ENCODE assay signal across 2 cellular contexts in genomic region chr17:4945176-4945943, GRCh38.
TF ChIP-seq lines count a peak whose summit lies in the region.

No MANE protein-coding gene starts in this region.

TF ChIP-seq in GM12891, 5 proteins besides CTCF, POLR2A, EP300 and RAD21:
- peak; percentile 87; the same call in 1 of the 2 replicates for TF ChIP-seq POU2F2 (IDR thresholded peaks at IDR 0.05; ENCODE audit: low read depth, low read length)
- no peak for TF ChIP-seq SPI1 (IDR thresholded peaks at IDR 0.05; ENCODE audit: low read depth, low read length)
- TF ChIP-seq PAX5 (IDR thresholded peaks at IDR 0.05; ENCODE audit: insufficient read depth, low read length, severe bottlenecking): no peak
- peak; percentile 34 for TF ChIP-seq POLR2AphosphoS5 (IDR thresholded peaks at IDR 0.05; ENCODE audit: low read depth, low read length)
- peak; percentile 10 for TF ChIP-seq TAF1 (IDR thresholded peaks at IDR 0.05; ENCODE audit: low read depth, low read length)

TF ChIP-seq in H1, 55 proteins besides CTCF, POLR2A, EP300 and RAD21:
- no peak for TF ChIP-seq JUN (IDR thresholded peaks at IDR 0.05; ENCODE audit: low read depth, low read length)
- peak; percentile 17; the same call in 1 of the 2 replicates for TF ChIP-seq MAFK (IDR thresholded peaks at IDR 0.05; ENCODE audit: low read depth, low read length)
- no peak for TF ChIP-seq SP4 (IDR thresholded peaks at IDR 0.05; ENCODE audit: low read length)
- no peak for TF ChIP-seq GTF2F1 (IDR thresholded peaks at IDR 0.05; ENCODE audit: borderline replicate concordance, low read depth, low read length)
- TF ChIP-seq TBP (IDR thresholded peaks at IDR 0.05; ENCODE audit: low read depth, low read length): no peak
- no peak for TF ChIP-seq USF2 (IDR thresholded peaks at IDR 0.05; ENCODE audit: low read length)
- TF ChIP-seq JUND (IDR thresholded peaks at IDR 0.05; ENCODE audit: low read length): peak; percentile 83
- no peak for TF ChIP-seq CHD1 (IDR thresholded peaks at IDR 0.05; ENCODE audit: low read depth, low read length)
- no peak for TF ChIP-seq PHF8 (conservative IDR thresholded peaks at IDR 0.05; ENCODE audit: low read depth, low read length)
- no peak for TF ChIP-seq E2F6 (IDR thresholded peaks at IDR 0.05)
- no peak for TF ChIP-seq HDAC6 (IDR thresholded peaks at IDR 0.05; ENCODE audit: low read depth, low read length)
- no peak for TF ChIP-seq KDM5A (IDR thresholded peaks at IDR 0.05; ENCODE audit: low read length)
- TF ChIP-seq CTBP2 (IDR thresholded peaks at IDR 0.05; ENCODE audit: borderline replicate concordance, insufficient read depth, insufficient read length, low read length): no peak
- no peak for TF ChIP-seq RXRA (IDR thresholded peaks at IDR 0.05; ENCODE audit: insufficient read depth, low read depth, low read length)
- no peak for TF ChIP-seq SRF (IDR thresholded peaks at IDR 0.05; ENCODE audit: low read depth, low read length)
- no peak for TF ChIP-seq KDM1A (IDR thresholded peaks at IDR 0.05; ENCODE audit: borderline replicate concordance, low read length)
- TF ChIP-seq NANOG (IDR thresholded peaks at IDR 0.05; ENCODE audit: insufficient read depth, low read depth, low read length, poor library complexity, severe bottlenecking): no peak
- TF ChIP-seq GABPA (IDR thresholded peaks at IDR 0.05; ENCODE audit: borderline replicate concordance, insufficient read depth, low read length): no peak
- TF ChIP-seq FOSL1 (IDR thresholded peaks at IDR 0.05; ENCODE audit: insufficient read depth, low read depth, low read length): no peak
- no peak for TF ChIP-seq CREB1 (IDR thresholded peaks at IDR 0.05)
- peak; percentile 95; the same call in 1 of the 2 replicates for TF ChIP-seq POLR2AphosphoS5 (IDR thresholded peaks at IDR 0.05; ENCODE audit: low read depth, low read length)
- no peak for TF ChIP-seq MAX (IDR thresholded peaks at IDR 0.05)
- no peak for TF ChIP-seq ZNF274 (IDR thresholded peaks at IDR 0.05; ENCODE audit: borderline replicate concordance, extremely low read depth, low read length)
- TF ChIP-seq TEAD4 (IDR thresholded peaks at IDR 0.05; ENCODE audit: low read depth, low read length): no peak
- TF ChIP-seq HDAC2 (IDR thresholded peaks at IDR 0.05; ENCODE audit: borderline replicate concordance in 1 of 2, low read depth in 2 of 2, low read length in 2 of 2): no peak
- no peak for TF ChIP-seq BACH1 (IDR thresholded peaks at IDR 0.05; ENCODE audit: low read length)
- no peak for TF ChIP-seq BCL11A (IDR thresholded peaks at IDR 0.05; ENCODE audit: low read depth in 2 of 2, low read length in 2 of 2)
- peak; percentile 13 for TF ChIP-seq TAF7 (optimal IDR thresholded peaks at IDR 0.05; ENCODE audit: borderline replicate concordance, low read depth, low read length)
- no peak for TF ChIP-seq CHD7 (IDR thresholded peaks at IDR 0.05; ENCODE audit: insufficient replicate concordance, low read length)
- TF ChIP-seq SUZ12 (IDR thresholded peaks at IDR 0.05; ENCODE audit: low read length): no peak
- no peak for TF ChIP-seq EGR1 (IDR thresholded peaks at IDR 0.05; ENCODE audit: borderline replicate concordance, low read depth, low read length)
- TF ChIP-seq SAP30 (IDR thresholded peaks at IDR 0.05; ENCODE audit: insufficient read depth, insufficient replicate concordance, low read length): no peak
- TF ChIP-seq CBX8 (IDR thresholded peaks at IDR 0.05; ENCODE audit: borderline replicate concordance, low read depth, low read length): no peak
- TF ChIP-seq BRCA1 (IDR thresholded peaks at IDR 0.05; ENCODE audit: low read depth, low read length): no peak
- peak; percentile 29; the same call in 1 of the 2 replicates for TF ChIP-seq SIX5 (IDR thresholded peaks at IDR 0.05; ENCODE audit: low read depth, low read length)
- no peak for TF ChIP-seq EZH2 (IDR thresholded peaks at IDR 0.05; ENCODE audit: low read depth, low read length, severe bottlenecking)
- no peak for TF ChIP-seq CEBPB (IDR thresholded peaks at IDR 0.05; ENCODE audit: low read depth, low read length)
- peak in 1 of 2 experiments; percentile 81; a peak in 1 of 4 replicates for TF ChIP-seq SIN3A (conservative IDR thresholded peaks at IDR 0.05 in 1 of 2, IDR thresholded peaks at IDR 0.05 in 1 of 2; ENCODE audit: low read depth in 1 of 2, low read length in 2 of 2)
- no peak for TF ChIP-seq ATF3 (IDR thresholded peaks at IDR 0.05; ENCODE audit: insufficient read depth, low read depth, low read length)
- no peak for TF ChIP-seq KDM4A (IDR thresholded peaks at IDR 0.05; ENCODE audit: low read depth, low read length, severe bottlenecking)
- no peak for TF ChIP-seq YY1 (IDR thresholded peaks at IDR 0.05; ENCODE audit: low read depth, low read length)
- peak; percentile 63; the same call in 1 of the 2 replicates for TF ChIP-seq SP1 (IDR thresholded peaks at IDR 0.05; ENCODE audit: low read depth, low read length)
- TF ChIP-seq SP2 (IDR thresholded peaks at IDR 0.05; ENCODE audit: low read length): no peak
- no peak for TF ChIP-seq RNF2 (IDR thresholded peaks at IDR 0.05; ENCODE audit: borderline replicate concordance, low read depth, low read length, missing control alignments, poor library complexity, severe bottlenecking)
- no peak for TF ChIP-seq RFX5 (IDR thresholded peaks at IDR 0.05; ENCODE audit: borderline replicate concordance, low read depth, low read length)
- no peak for TF ChIP-seq SIRT6 (IDR thresholded peaks at IDR 0.05; ENCODE audit: low read length)
- no peak for TF ChIP-seq ASH2L (IDR thresholded peaks at IDR 0.05; ENCODE audit: low read length)
- TF ChIP-seq NRF1 (IDR thresholded peaks at IDR 0.05; ENCODE audit: low read depth, low read length): no peak
- TF ChIP-seq POU5F1 (IDR thresholded peaks at IDR 0.05; ENCODE audit: low read depth, low read length): no peak
- peak; percentile 14; the same call in 1 of the 2 replicates for TF ChIP-seq ATF2 (IDR thresholded peaks at IDR 0.05; ENCODE audit: low read length)
- TF ChIP-seq TAF1 (IDR thresholded peaks at IDR 0.05; ENCODE audit: low read depth, low read length): 0 out of 2 replicates have a peak, but pooled peaks have one; percentile 30
